2 cellular contexts compared by ENCODE assay signal in the genomic region with DNA sequence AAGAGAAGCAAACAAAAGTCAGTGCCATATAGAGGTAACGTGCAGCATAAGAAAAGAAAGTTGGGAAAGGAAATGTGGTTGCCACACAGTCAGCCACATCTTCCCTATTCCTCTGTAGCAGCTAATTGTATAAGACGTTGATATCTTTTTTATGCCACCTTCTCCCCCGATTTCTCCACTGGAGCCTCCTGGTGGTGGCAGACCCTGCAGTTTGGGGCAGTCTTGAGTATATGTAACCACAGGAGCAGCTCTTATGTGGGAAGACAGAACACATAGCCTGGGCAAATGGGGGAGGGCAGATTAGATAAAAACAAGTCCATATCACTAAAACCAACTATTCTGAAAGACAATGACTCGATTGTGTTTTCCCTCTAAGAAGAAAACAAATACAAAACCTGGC.
TF ChIP-seq lines count a peak whose summit lies in the region.

No MANE protein-coding gene starts in this region.

TF ChIP-seq in SK-N-SH, 30 proteins besides CTCF, POLR2A, EP300 and RAD21 (continued from another document):
- TF ChIP-seq, protein P1, sequence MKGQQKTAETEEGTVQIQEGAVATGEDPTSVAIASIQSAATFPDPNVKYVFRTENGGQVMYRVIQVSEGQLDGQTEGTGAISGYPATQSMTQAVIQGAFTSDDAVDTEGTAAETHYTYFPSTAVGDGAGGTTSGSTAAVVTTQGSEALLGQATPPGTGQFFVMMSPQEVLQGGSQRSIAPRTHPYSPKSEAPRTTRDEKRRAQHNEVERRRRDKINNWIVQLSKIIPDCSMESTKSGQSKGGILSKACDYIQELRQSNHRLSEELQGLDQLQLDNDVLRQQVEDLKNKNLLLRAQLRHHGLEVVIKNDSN (IDR thresholded peaks at IDR 0.05; ENCODE audit: borderline replicate concordance, low read depth), result no peak
- TF ChIP-seq EZH2phosphoT487 (IDR thresholded peaks at IDR 0.05; ENCODE audit: borderline replicate concordance, low read depth) (no peak), RXRA (IDR thresholded peaks at IDR 0.05; ENCODE audit: borderline replicate concordance, low read depth) (no peak), FOXJ3 (CRISPR knock-in tag; IDR thresholded peaks at IDR 0.05) (no peak), RCOR1 (IDR thresholded peaks at IDR 0.05; ENCODE audit: low read length) (no peak), FOSL2 (IDR thresholded peaks at IDR 0.05; ENCODE audit: borderline replicate concordance, low read depth) (no peak)
- TF ChIP-seq, protein P2, sequence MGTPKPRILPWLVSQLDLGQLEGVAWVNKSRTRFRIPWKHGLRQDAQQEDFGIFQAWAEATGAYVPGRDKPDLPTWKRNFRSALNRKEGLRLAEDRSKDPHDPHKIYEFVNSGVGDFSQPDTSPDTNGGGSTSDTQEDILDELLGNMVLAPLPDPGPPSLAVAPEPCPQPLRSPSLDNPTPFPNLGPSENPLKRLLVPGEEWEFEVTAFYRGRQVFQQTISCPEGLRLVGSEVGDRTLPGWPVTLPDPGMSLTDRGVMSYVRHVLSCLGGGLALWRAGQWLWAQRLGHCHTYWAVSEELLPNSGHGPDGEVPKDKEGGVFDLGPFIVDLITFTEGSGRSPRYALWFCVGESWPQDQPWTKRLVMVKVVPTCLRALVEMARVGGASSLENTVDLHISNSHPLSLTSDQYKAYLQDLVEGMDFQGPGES (IDR thresholded peaks at IDR 0.05; ENCODE audit: low read depth, low read length), result no peak
- TF ChIP-seq, protein P3, sequence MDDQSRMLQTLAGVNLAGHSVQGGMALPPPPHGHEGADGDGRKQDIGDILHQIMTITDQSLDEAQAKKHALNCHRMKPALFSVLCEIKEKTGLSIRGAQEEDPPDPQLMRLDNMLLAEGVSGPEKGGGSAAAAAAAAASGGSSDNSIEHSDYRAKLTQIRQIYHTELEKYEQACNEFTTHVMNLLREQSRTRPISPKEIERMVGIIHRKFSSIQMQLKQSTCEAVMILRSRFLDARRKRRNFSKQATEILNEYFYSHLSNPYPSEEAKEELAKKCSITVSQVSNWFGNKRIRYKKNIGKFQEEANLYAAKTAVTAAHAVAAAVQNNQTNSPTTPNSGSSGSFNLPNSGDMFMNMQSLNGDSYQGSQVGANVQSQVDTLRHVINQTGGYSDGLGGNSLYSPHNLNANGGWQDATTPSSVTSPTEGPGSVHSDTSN (IDR thresholded peaks at IDR 0.05), result no peak

TF ChIP-seq in SK-N-SH treated with all-trans-retinoic acid at 6 μM for 48 hours, 23 proteins besides CTCF, POLR2A, EP300 and RAD21 (continued from another document):
- TF ChIP-seq, protein P4, sequence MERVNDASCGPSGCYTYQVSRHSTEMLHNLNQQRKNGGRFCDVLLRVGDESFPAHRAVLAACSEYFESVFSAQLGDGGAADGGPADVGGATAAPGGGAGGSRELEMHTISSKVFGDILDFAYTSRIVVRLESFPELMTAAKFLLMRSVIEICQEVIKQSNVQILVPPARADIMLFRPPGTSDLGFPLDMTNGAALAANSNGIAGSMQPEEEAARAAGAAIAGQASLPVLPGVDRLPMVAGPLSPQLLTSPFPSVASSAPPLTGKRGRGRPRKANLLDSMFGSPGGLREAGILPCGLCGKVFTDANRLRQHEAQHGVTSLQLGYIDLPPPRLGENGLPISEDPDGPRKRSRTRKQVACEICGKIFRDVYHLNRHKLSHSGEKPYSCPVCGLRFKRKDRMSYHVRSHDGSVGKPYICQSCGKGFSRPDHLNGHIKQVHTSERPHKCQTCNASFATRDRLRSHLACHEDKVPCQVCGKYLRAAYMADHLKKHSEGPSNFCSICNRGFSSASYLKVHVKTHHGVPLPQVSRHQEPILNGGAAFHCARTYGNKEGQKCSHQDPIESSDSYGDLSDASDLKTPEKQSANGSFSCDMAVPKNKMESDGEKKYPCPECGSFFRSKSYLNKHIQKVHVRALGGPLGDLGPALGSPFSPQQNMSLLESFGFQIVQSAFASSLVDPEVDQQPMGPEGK (CRISPR knock-in tag; IDR thresholded peaks at IDR 0.05; ENCODE audit: borderline replicate concordance), result no peak
- TF ChIP-seq CSRNP3 (CRISPR knock-in tag; IDR thresholded peaks at IDR 0.05) (no peak), BACH2 (CRISPR knock-in tag; IDR thresholded peaks at IDR 0.05; ENCODE audit: borderline replicate concordance) (no peak), RARB (CRISPR knock-in tag; IDR thresholded peaks at IDR 0.05) (no peak), GLIS3 (CRISPR knock-in tag; IDR thresholded peaks at IDR 0.05) (no peak), ISL1 (CRISPR knock-in tag; IDR thresholded peaks at IDR 0.05) (no peak), OSR1 (CRISPR knock-in tag; IDR thresholded peaks at IDR 0.05) (no peak), ZNF70 (CRISPR knock-in tag; IDR thresholded peaks at IDR 0.05) (no peak), ESRRG (CRISPR knock-in tag; IDR thresholded peaks at IDR 0.05) (no peak), TOX (CRISPR knock-in tag; IDR thresholded peaks at IDR 0.05; ENCODE audit: borderline replicate concordance) (no peak), CSDC2 (CRISPR knock-in tag; IDR thresholded peaks at IDR 0.05) (no peak), ZNF565 (CRISPR knock-in tag; conservative IDR thresholded peaks at IDR 0.05; ENCODE audit: low read depth) (no peak), TCF4 (CRISPR knock-in tag; IDR thresholded peaks at IDR 0.05; ENCODE audit: borderline replicate concordance) (no peak), ZFP3 (CRISPR knock-in tag; IDR thresholded peaks at IDR 0.05) (no peak)
- TF ChIP-seq, protein P5, sequence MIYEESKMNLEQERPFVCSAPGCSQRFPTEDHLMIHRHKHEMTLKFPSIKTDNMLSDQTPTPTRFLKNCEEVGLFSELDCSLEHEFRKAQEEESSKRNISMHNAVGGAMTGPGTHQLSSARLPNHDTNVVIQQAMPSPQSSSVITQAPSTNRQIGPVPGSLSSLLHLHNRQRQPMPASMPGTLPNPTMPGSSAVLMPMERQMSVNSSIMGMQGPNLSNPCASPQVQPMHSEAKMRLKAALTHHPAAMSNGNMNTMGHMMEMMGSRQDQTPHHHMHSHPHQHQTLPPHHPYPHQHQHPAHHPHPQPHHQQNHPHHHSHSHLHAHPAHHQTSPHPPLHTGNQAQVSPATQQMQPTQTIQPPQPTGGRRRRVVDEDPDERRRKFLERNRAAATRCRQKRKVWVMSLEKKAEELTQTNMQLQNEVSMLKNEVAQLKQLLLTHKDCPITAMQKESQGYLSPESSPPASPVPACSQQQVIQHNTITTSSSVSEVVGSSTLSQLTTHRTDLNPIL (CRISPR knock-in tag; IDR thresholded peaks at IDR 0.05; ENCODE audit: low read depth), result no peak
